ENCODE assay signal across 9 cellular contexts in the genomic region with DNA sequence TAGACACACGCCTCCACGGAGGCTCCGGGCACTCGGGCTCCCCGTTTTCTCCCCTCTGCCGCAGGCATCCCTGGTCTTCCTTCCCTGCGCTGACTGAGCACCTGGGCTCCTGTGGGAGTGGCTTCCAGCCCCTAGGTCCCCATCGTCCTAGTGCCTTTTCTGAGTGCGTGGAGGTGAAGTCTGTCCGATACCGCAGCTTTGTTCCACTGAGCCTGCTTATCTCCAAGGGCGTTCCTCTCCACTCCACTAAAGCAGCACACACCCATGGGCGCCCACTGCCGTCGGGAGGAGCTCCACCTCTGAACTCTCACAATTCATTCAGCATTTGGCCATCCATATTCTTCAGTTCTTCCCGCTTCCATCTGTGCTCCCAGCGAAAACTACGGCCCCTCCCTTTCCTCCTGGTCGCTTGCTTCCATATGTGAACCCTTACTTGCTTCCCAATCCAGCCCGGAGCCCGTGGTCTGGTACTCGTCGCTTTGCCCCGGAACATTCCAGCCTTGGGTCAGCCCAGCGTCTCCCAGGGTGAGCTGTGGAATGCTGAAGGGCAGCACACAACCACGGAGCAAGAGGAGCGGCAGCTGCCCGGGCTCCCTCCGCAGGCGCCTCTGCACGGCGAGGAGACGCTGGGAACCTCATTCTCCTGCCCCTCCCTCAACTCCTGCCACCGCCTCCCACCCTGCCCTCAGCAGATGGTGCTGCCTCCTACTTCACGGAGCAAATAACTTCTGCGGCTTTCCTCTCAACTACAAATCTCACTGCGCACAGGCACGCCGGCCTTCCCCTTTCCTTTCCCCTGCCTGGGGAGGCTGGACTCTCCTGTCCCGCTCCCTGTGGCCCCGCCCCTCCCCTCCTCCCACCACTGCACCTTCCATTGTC. TPM values are rescaled to one million over a fixed set of nuclear protein-coding genes. Genes with fewer than 3 reads are reported as not detected.
DNase-seq lines count a peak whose midpoint lies in the region; ATAC-seq and TF ChIP-seq lines count a peak whose summit lies in the region.
"Had no signal": no experiment of that assay in that cellular context is flagged by ENCODE, and none has a peak within 500 bp of the region (broad histone marks: within the 10 kb centered on the region; RNA-seq: fewer than 3 reads in every experiment).

No MANE protein-coding gene starts in this region.

- peaks cover 32% of the 10 kb centered on the region for H3K4me1 Mint-ChIP-seq in activated CD4-positive, alpha-beta T cell treated with anti-CD3 and anti-CD28 coated beads for 36 hours

- no peaks in the 10 kb centered on the region for H3K27me3 Mint-ChIP-seq in activated CD4-positive, alpha-beta T cell treated with anti-CD3 and anti-CD28 coated beads for 36 hours

- peak; percentile 84 for ATAC-seq in activated CD4-positive, alpha-beta T cell treated with anti-CD3 and anti-CD28 coated beads for 36 hours
- ATAC-seq in lower lobe of right lung: peak; percentile 81 to 85

- POLR2A ChIA-PET in activated CD4-positive, alpha-beta T cell treated with anti-CD3 and anti-CD28 coated beads for 36 hours (lab: Charles Lee): interaction anchor here (0.5 to 1.4 kb wide), 2 partner anchors 9 to 87 kb away, joined by 3 to 4 read pairs; no protein-coding TSS in a partner anchor

- no peak for TF ChIP-seq CTCF in lower lobe of right lung (IDR thresholded peaks at IDR 0.05)

- peaks cover 24% of the 10 kb centered on the region for H3K4me1 ChIP-seq in effector memory CD4-positive, alpha-beta T cell (ENCODE audit: control insufficient read depth, insufficient read depth, low read length, poor library complexity, severe bottlenecking)
- peaks cover 25% of the 10 kb centered on the region for H3K4me1 ChIP-seq in lower lobe of right lung

- H3K9me3 ChIP-seq in effector memory CD4-positive, alpha-beta T cell (ENCODE audit: control insufficient read depth, low read length): no peaks in the 10 kb centered on the region
- no peaks in the 10 kb centered on the region for H3K9me3 ChIP-seq in lower lobe of right lung

- H3K27ac ChIP-seq in effector memory CD4-positive, alpha-beta T cell (ENCODE audit: insufficient read depth, low read length, poor library complexity, severe bottlenecking): peak overlapping the region; percentile 59
- H3K27ac ChIP-seq in lower lobe of right lung: peak overlapping the region; percentile 79

- peak overlapping the region; percentile 72 for H3K4me3 Mint-ChIP-seq in activated CD4-positive, alpha-beta T cell treated with anti-CD3 and anti-CD28 coated beads for 36 hours

- no peaks in the 10 kb centered on the region for H3K9me3 Mint-ChIP-seq in activated CD4-positive, alpha-beta T cell treated with anti-CD3 and anti-CD28 coated beads for 36 hours (ENCODE audit: low read depth)

- H3K36me3 Mint-ChIP-seq in activated CD4-positive, alpha-beta T cell treated with anti-CD3 and anti-CD28 coated beads for 36 hours (ENCODE audit: low read depth): peaks cover 12% of the 10 kb centered on the region

- DNase-seq in EH (ENCODE audit: low read depth) (peak; percentile 78), NCI-H1105 (lab: John Stamatoyannopoulos, UW) (peak; percentile 43), lower lobe of right lung (peak; percentile 79), pons (ENCODE audit: low spot score) (no peak), 8988T (no peak)
- DNase-seq in activated CD4-positive, alpha-beta T cell treated with anti-CD3 and anti-CD28 coated beads for 36 hours: peak; percentile 80
- peak; percentile 11 to 24 (median 19) for DNase-seq in effector memory CD4-positive, alpha-beta T cell
- peak; percentile 22 to 54 (median 42) for DNase-seq in stimulated activated naive CD4-positive, alpha-beta T cell (lab: John Stamatoyannopoulos, UW)

- intact Hi-C loops in activated CD4-positive, alpha-beta T cell treated with anti-CD3 and anti-CD28 coated beads for 36 hours (cut with DNase I, micrococcal nuclease): loop anchor here (1.0 to 10.0 kb wide), 6 partner anchors 49 to 192 kb away; no protein-coding TSS in a partner anchor
- intact Hi-C loops in lower lobe of right lung (cut with DNase I): no loop called here

- no peaks in the 10 kb centered on the region for H3K27me3 ChIP-seq in effector memory CD4-positive, alpha-beta T cell (replicated peaks; ENCODE audit: control insufficient read depth, insufficient read depth, low read length, poor library complexity, severe bottlenecking)
- no peaks in the 10 kb centered on the region for H3K27me3 ChIP-seq in lower lobe of right lung (ENCODE audit: low read depth)

- CTCF ChIA-PET in activated CD4-positive, alpha-beta T cell treated with anti-CD3 and anti-CD28 coated beads for 36 hours (lab: Charles Lee): interaction anchor here (0.5 to 14.8 kb wide), 16 partner anchors 8 to 248 kb away, joined by 3 to 163 read pairs (median 4); no protein-coding TSS in a partner anchor

- peak overlapping the region; percentile 72 for H3K4me3 ChIP-seq in effector memory CD4-positive, alpha-beta T cell (ENCODE audit: insufficient read depth, low read depth, low read length, poor library complexity, severe bottlenecking)
- H3K4me3 ChIP-seq in lower lobe of right lung: peak overlapping the region; percentile 49

- peaks cover 27% of the 10 kb centered on the region for H3K36me3 ChIP-seq in effector memory CD4-positive, alpha-beta T cell (ENCODE audit: control insufficient read depth, insufficient read depth, low read length)
- peaks cover 19% of the 10 kb centered on the region for H3K36me3 ChIP-seq in lower lobe of right lung

- peak overlapping the region; percentile 81 for H3K27ac Mint-ChIP-seq in activated CD4-positive, alpha-beta T cell treated with anti-CD3 and anti-CD28 coated beads for 36 hours

RNA-seq across cellular contexts. Expression of a gene that starts 27.5 kb away (rescaled TPM):
- 10 to 100 TPM; 48.2 TPM for total RNA-seq in activated CD4-positive, alpha-beta T cell treated with anti-CD3 and anti-CD28 coated beads for 36 hours
- total RNA-seq in lower lobe of right lung: 26.0 TPM

RNA-seq across cellular contexts. Expression of a gene that starts 31.9 kb away (rescaled TPM):
- not detected for total RNA-seq in activated CD4-positive, alpha-beta T cell treated with anti-CD3 and anti-CD28 coated beads for 36 hours
- 0.47 TPM for total RNA-seq in lower lobe of right lung
- total RNA-seq: T-helper 1 cell treated with Interleukin-12 subunit alpha and Interleukin-12 subunit beta and Interleukin-4 antibody, amounts not matched to agents 30 ng/mL and 1 ng/mL, for 36 hours had no signal

RNA-seq across cellular contexts. Expression of a gene that starts 52.3 kb away (rescaled TPM):
- 10 to 100 TPM; 13.1 to 14.0 TPM for total RNA-seq in activated CD4-positive, alpha-beta T cell treated with anti-CD3 and anti-CD28 coated beads for 36 hours
- 48.5 TPM for total RNA-seq in lower lobe of right lung

Comparison
In these comparisons a context has a peak if more than half of its experiments do, and no peak if none do; other contexts are left out.
1. DNase-seq: peak in EH (single experiment), NCI-H1105 (single experiment), activated CD4-positive, alpha-beta T cell treated with anti-CD3 and anti-CD28 coated beads for 36 hours (single experiment), effector memory CD4-positive, alpha-beta T cell (3 of 3), lower lobe of right lung (single experiment) and stimulated activated naive CD4-positive, alpha-beta T cell (6 of 6); none in pons (single experiment) and 8988T (single experiment).